In genomic region chr20:17898548-17898994, GRCh38 we compare ENCODE assay signal across 8 cellular contexts.
DNase-seq lines count a peak whose midpoint lies in the region; ATAC-seq and TF ChIP-seq lines count a peak whose summit lies in the region.

No MANE protein-coding gene starts in this region.

- H3F3A ChIP-seq in GM23248 (ENCODE audit: insufficient read depth), result peaks cover 15% of the 10 kb centered on the region

- H3K27ac ChIP-seq in GM23248, result no peak overlapping the region

- H3K27me3 ChIP-seq in GM23248 (replicated peaks; ENCODE audit: insufficient read depth), result no peaks in the 10 kb centered on the region

- no peaks in the 10 kb centered on the region for H3K36me3 ChIP-seq in GM23248 (ENCODE audit: low read depth)

- DNase-seq in Ammon's horn (ENCODE audit: low spot score), result peak; percentile 85
- DNase-seq in GM23248, result peak; percentile 85
- DNase-seq in NCI-H69 (lab: John Stamatoyannopoulos, UW), result peak; percentile 49
- peak; percentile 81 for DNase-seq in activated CD8-positive, alpha-beta T cell treated with anti-CD3 and anti-CD28 coated beads for 36 hours
- DNase-seq in effector memory CD8-positive, alpha-beta T cell, result peak; percentile 59 to 69 (median 60)
- peak; percentile 49 to 75 for DNase-seq in mesothelial cell of epicardium (ENCODE audit: low spot score in 2 of 2, unreplicated experiment in 2 of 2)
- DNase-seq in stimulated activated CD8-positive, alpha-beta memory T cell treated with anti-CD3 and anti-CD28 coated beads, Interleukin-4, amount 100 ng/mL, for 4 hours (ENCODE audit: low read depth in 2 of 2, low spot score in 1 of 2), result peak; percentile 14 to 48

- no peak overlapping the region for H3K27ac Mint-ChIP-seq in activated CD8-positive, alpha-beta T cell treated with anti-CD3 and anti-CD28 coated beads for 36 hours
- H3K27ac Mint-ChIP-seq in effector memory CD8-positive, alpha-beta T cell, result no peak overlapping the region
- no peak overlapping the region for H3K27ac Mint-ChIP-seq in mesothelial cell of epicardium

- peak; percentile 67 for ATAC-seq in activated CD8-positive, alpha-beta T cell treated with anti-CD3 and anti-CD28 coated beads for 36 hours
- ATAC-seq in effector memory CD8-positive, alpha-beta T cell (replicated peaks), result peak; percentile 86
- no peak for ATAC-seq in GM21526 (IDR thresholded peaks at IDR 0.05; ENCODE audit: low FRiP score, unreplicated experiment)

- no peaks in the 10 kb centered on the region for H4K20me1 ChIP-seq in GM23248 (ENCODE audit: insufficient read depth)

- H3K4me1 Mint-ChIP-seq in activated CD8-positive, alpha-beta T cell treated with anti-CD3 and anti-CD28 coated beads for 36 hours (ENCODE audit: low read depth), result peaks cover 19% of the 10 kb centered on the region
- H3K4me1 Mint-ChIP-seq in effector memory CD8-positive, alpha-beta T cell (ENCODE audit: low read depth in 2 of 2), result peaks cover 7 to 11% of the 10 kb centered on the region in 2 donors
- peaks cover 21% of the 10 kb centered on the region for H3K4me1 Mint-ChIP-seq in mesothelial cell of epicardium

- no peaks in the 10 kb centered on the region for H3K79me2 ChIP-seq in GM23248 (ENCODE audit: insufficient read depth)

- H3K36me3 Mint-ChIP-seq in activated CD8-positive, alpha-beta T cell treated with anti-CD3 and anti-CD28 coated beads for 36 hours (ENCODE audit: low read depth), result no peaks in the 10 kb centered on the region
- H3K36me3 Mint-ChIP-seq in effector memory CD8-positive, alpha-beta T cell (ENCODE audit: insufficient read depth), result no peaks in the 10 kb centered on the region
- no peaks in the 10 kb centered on the region for H3K36me3 Mint-ChIP-seq in mesothelial cell of epicardium

- H3K9ac ChIP-seq in GM23248, result no peak overlapping the region

- in situ Hi-C loops in GM23248 (cut with MboI), result loop anchor here (10.0 kb wide), 1 partner anchor 224 kb away; no protein-coding TSS in a partner anchor

- no peaks in the 10 kb centered on the region for H3K9me3 Mint-ChIP-seq in activated CD8-positive, alpha-beta T cell treated with anti-CD3 and anti-CD28 coated beads for 36 hours
- H3K9me3 Mint-ChIP-seq in effector memory CD8-positive, alpha-beta T cell, result no peaks in the 10 kb centered on the region
- no peaks in the 10 kb centered on the region for H3K9me3 Mint-ChIP-seq in mesothelial cell of epicardium

- intact Hi-C loops in activated CD8-positive, alpha-beta T cell treated with anti-CD3 and anti-CD28 coated beads for 36 hours (cut with micrococcal nuclease), result loop anchor here (5.0 to 10.0 kb wide), 3 partner anchors 216 to 391 kb away; partner anchors contain the start of genes BFSP1 and RRBP1

- WGBS in GM23248 (ENCODE audit: low coverage in 1 of 2, low lambda C conversion rate in 2 of 2, missing lambda C conversion rate in 2 of 2), 2 experiments, result 49% methylated on average over 7 of the region's 7 CpGs

- no peak overlapping the region for H2AFZ ChIP-seq in GM23248

- no peaks in the 10 kb centered on the region for H3K9me2 ChIP-seq in GM23248 (ENCODE audit: insufficient read depth)

- no peaks in the 10 kb centered on the region for H3K9me3 ChIP-seq in GM23248 (ENCODE audit: low read depth)

- H3K4me3 Mint-ChIP-seq in activated CD8-positive, alpha-beta T cell treated with anti-CD3 and anti-CD28 coated beads for 36 hours, result no peak overlapping the region
- no peak overlapping the region for H3K4me3 Mint-ChIP-seq in effector memory CD8-positive, alpha-beta T cell
- no peak overlapping the region for H3K4me3 Mint-ChIP-seq in mesothelial cell of epicardium

- peaks cover 21% of the 10 kb centered on the region for H3K27me3 Mint-ChIP-seq in activated CD8-positive, alpha-beta T cell treated with anti-CD3 and anti-CD28 coated beads for 36 hours
- peaks cover 28 to 62% of the 10 kb centered on the region in 2 donors for H3K27me3 Mint-ChIP-seq in effector memory CD8-positive, alpha-beta T cell
- H3K27me3 Mint-ChIP-seq in mesothelial cell of epicardium (ENCODE audit: low read depth), result no peaks in the 10 kb centered on the region

- POLR2A ChIA-PET in activated CD8-positive, alpha-beta T cell treated with anti-CD3 and anti-CD28 coated beads for 36 hours (lab: Charles Lee), result no interaction called here

- H3K4me2 ChIP-seq in GM23248 (ENCODE audit: unreplicated experiment), result no peak overlapping the region

- peak; percentile 95 for TF ChIP-seq CTCF in activated CD8-positive, alpha-beta T cell treated with anti-CD3 and anti-CD28 coated beads for 36 hours (IDR thresholded peaks at IDR 0.05)
- TF ChIP-seq CTCF in mesothelial cell of epicardium (IDR thresholded peaks at IDR 0.05; ENCODE audit: unreplicated experiment), result peak; percentile 96

- peaks cover 18% of the 10 kb centered on the region for H3K4me1 ChIP-seq in GM23248 (ENCODE audit: insufficient read depth)

- CTCF ChIA-PET in activated CD8-positive, alpha-beta T cell treated with anti-CD3 and anti-CD28 coated beads for 36 hours (lab: Charles Lee), result interaction anchor here (0.7 to 6.1 kb wide), 24 partner anchors 11 to 400 kb away, joined by 3 to 49 read pairs (median 4); partner anchors contain the start of genes BFSP1 and RRBP1

- no peak overlapping the region for H3K4me3 ChIP-seq in GM23248

Comparison
In these comparisons a context has a peak if more than half of its experiments do, and no peak if none do; other contexts are left out.
1. DNase-seq: peak in every context shown above with its lines; median percentile 85 in Ammon's horn; 85 in GM23248; 81 in activated CD8-positive, alpha-beta T cell treated with anti-CD3 and anti-CD28 coated beads for 36 hours; 62 in mesothelial cell of epicardium; 60 in effector memory CD8-positive, alpha-beta T cell; 49 in NCI-H69; 31 in stimulated activated CD8-positive, alpha-beta memory T cell treated with anti-CD3 and anti-CD28 coated beads, Interleukin-4, amount 100 ng/mL, for 4 hours.